Comparison of ENCODE assay signal across 8 cellular contexts in genomic region chr16:88685156-88686061, GRCh38. TPM values are rescaled to one million over a fixed set of nuclear protein-coding genes. Genes with fewer than 3 reads are reported as not detected.
A peak's percentile ranks its signal among the peaks of the same experiment; 100 is the strongest.
DNase-seq lines count a peak whose midpoint lies in the region; ATAC-seq and TF ChIP-seq lines count a peak whose summit lies in the region.

No MANE protein-coding gene starts in this region.

- peak overlapping the region; percentile 82 for H3K4me2 ChIP-seq in OCI-LY7 (ENCODE audit: low read length)

- H4K20me1 ChIP-seq in OCI-LY7 (ENCODE audit: insufficient read depth, low read length) = no peaks in the 10 kb centered on the region

- H3K4me3 ChIP-seq in OCI-LY7 (ENCODE audit: low read depth, low read length, poor library complexity, severe bottlenecking) = peak overlapping the region; percentile 77

- TF ChIP-seq CTCF in GM12872 (IDR thresholded peaks at IDR 0.05; ENCODE audit: insufficient read depth, low read depth, low read length) (peak; percentile 70), OCI-LY7 (conservative IDR thresholded peaks at IDR 0.05; ENCODE audit: low read length) (peak; percentile 96)

- H3K4me1 Mint-ChIP-seq in activated naive CD4-positive, alpha-beta T cell treated with anti-CD3 and anti-CD28 coated beads, Interleukin-2, amount 10 ng/mL, durations not matched to agents 7 days and 5 days = peaks cover 78% of the 10 kb centered on the region

- H3K79me2 ChIP-seq in OCI-LY7 (ENCODE audit: insufficient read depth, low read depth, low read length) = no peaks in the 10 kb centered on the region

- CTCF ChIA-PET in OCI-LY7 (lab: Charles Lee; ENCODE audit: unreplicated experiment) = interaction anchor here (1.2 kb wide), 1 partner anchor 21 kb away, joined by 3 read pairs; no protein-coding TSS in a partner anchor
- CTCF ChIA-PET in activated naive CD4-positive, alpha-beta T cell treated with anti-CD3 and anti-CD28 coated beads, Interleukin-2, amount 10 ng/mL, durations not matched to agents 7 days and 5 days (lab: Charles Lee) = interaction anchor here (0.7 to 1.6 kb wide), 5 partner anchors 15 to 115 kb away, joined by 3 to 5 read pairs (median 4); partner anchors contain the start of gene ZC3H18

- no peaks in the 10 kb centered on the region for H3K9me2 ChIP-seq in OCI-LY7 (ENCODE audit: insufficient read depth, low read length)

- H3K36me3 ChIP-seq in OCI-LY7 (ENCODE audit: insufficient read depth, low read length) = no peaks in the 10 kb centered on the region

- peaks cover 24% of the 10 kb centered on the region for H3K36me3 Mint-ChIP-seq in activated naive CD4-positive, alpha-beta T cell treated with anti-CD3 and anti-CD28 coated beads, Interleukin-2, amount 10 ng/mL, durations not matched to agents 7 days and 5 days

- peak overlapping the region; percentile 83 for H3K4me3 Mint-ChIP-seq in activated naive CD4-positive, alpha-beta T cell treated with anti-CD3 and anti-CD28 coated beads, Interleukin-2, amount 10 ng/mL, durations not matched to agents 7 days and 5 days

- peak; percentile 65 for DNase-seq in OCI-LY7 (ENCODE audit: low spot score)
- DNase-seq in activated naive CD4-positive, alpha-beta T cell treated with anti-CD3 and anti-CD28 coated beads, Interleukin-2, amount 10 ng/mL, durations not matched to agents 7 days and 5 days = peak; percentile 75
- peak; percentile 40 for DNase-seq in left ventricle myocardium superior
- DNase-seq in sciatic nerve (ENCODE audit: low spot score) = no peak
- no peak for DNase-seq in NCI-H146 treated with DMSO at 0.1 percent for 48 hours (lab: John Stamatoyannopoulos, UW; ENCODE audit: unreplicated experiment)

- no peaks in the 10 kb centered on the region for H3K9me3 Mint-ChIP-seq in activated naive CD4-positive, alpha-beta T cell treated with anti-CD3 and anti-CD28 coated beads, Interleukin-2, amount 10 ng/mL, durations not matched to agents 7 days and 5 days

- peak overlapping the region; percentile 0 for H3K27ac ChIP-seq in OCI-LY7 (ENCODE audit: low read depth, low read length, poor library complexity, severe bottlenecking)

- peaks cover 53% of the 10 kb centered on the region for H3K4me1 ChIP-seq in OCI-LY7 (ENCODE audit: insufficient read depth, low read length, poor library complexity, severe bottlenecking)

- POLR2A ChIA-PET in OCI-LY7 (lab: Charles Lee) = interaction anchor here (0.6 to 0.7 kb wide), 2 partner anchors 12 to 19 kb away, joined by 3 to 6 read pairs; no protein-coding TSS in a partner anchor

- no peaks in the 10 kb centered on the region for H3K9me3 ChIP-seq in OCI-LY7 (ENCODE audit: low read length)

- H3K27ac Mint-ChIP-seq in activated naive CD4-positive, alpha-beta T cell treated with anti-CD3 and anti-CD28 coated beads, Interleukin-2, amount 10 ng/mL, durations not matched to agents 7 days and 5 days = peak overlapping the region; percentile 77

- intact Hi-C loops in OCI-LY7 (cut with micrococcal nuclease; ENCODE audit: unreplicated experiment) = loop anchor here (1.0 kb wide), 2 partner anchors 13 to 34 kb away; partner anchors contain the start of gene CYBA
- intact Hi-C loops in left ventricle myocardium superior (cut with micrococcal nuclease) = no loop called here
- intact Hi-C loops in sciatic nerve (cut with DNase I) = no loop called here

- H3K27me3 Mint-ChIP-seq in activated naive CD4-positive, alpha-beta T cell treated with anti-CD3 and anti-CD28 coated beads, Interleukin-2, amount 10 ng/mL, durations not matched to agents 7 days and 5 days = peaks cover 13% of the 10 kb centered on the region

- peak overlapping the region; percentile 47; the same call in 1 of the 2 replicates for H2AFZ ChIP-seq in OCI-LY7 (ENCODE audit: low read length)

- ATAC-seq in left ventricle myocardium superior (peak; percentile 20), sciatic nerve (peak; percentile 17), HG02798 (IDR thresholded peaks at IDR 0.05; ENCODE audit: poor library complexity, unreplicated experiment) (no peak), GM21367 (IDR thresholded peaks at IDR 0.05; ENCODE audit: unreplicated experiment) (no peak)

- BruUV-seq in OCI-LY7 (replicated peaks; lab: Mats Ljungman, UMichigan) = no TSS peak

RNA-seq across cellular contexts. Expression of gene SNAI3, which starts 0.9 kb away (rescaled TPM):
- total RNA-seq in OCI-LY7 (2014; rRNA removed; shearing (Covaris generic)) = 2.4 and 3.1 TPM in 2 replicates
- total RNA-seq in OCI-LY7 (2022) (1.6 and 3.3 TPM in 2 replicates), left ventricle myocardium superior (3.8 TPM), sciatic nerve (0.53 TPM)

RNA-seq across cellular contexts. Expression of gene RNF166, which starts 20.8 kb away (rescaled TPM):
- total RNA-seq in OCI-LY7 (2014; rRNA removed; shearing (Covaris generic)) = 39.2 and 52.4 TPM in 2 replicates
- total RNA-seq in OCI-LY7 (2022) (40.3 and 56.2 TPM in 2 replicates), left ventricle myocardium superior (16.2 TPM), sciatic nerve (28.6 TPM)

RNA-seq across cellular contexts. Expression of gene CTU2, which starts 20.9 kb away (rescaled TPM):
- 18.5 and 21.9 TPM in 2 replicates for total RNA-seq in OCI-LY7 (2014; rRNA removed; shearing (Covaris generic))
- total RNA-seq in OCI-LY7 (2022) (23.3 and 24.4 TPM in 2 replicates), left ventricle myocardium superior (22.7 TPM), sciatic nerve (20.6 TPM)

RNA-seq across cellular contexts. Expression of gene MVD, which starts 22.5 kb away (rescaled TPM):
- 65.6 and 74.4 TPM in 2 replicates for total RNA-seq in OCI-LY7 (2014; rRNA removed; shearing (Covaris generic))
- total RNA-seq in OCI-LY7 (2022) (136 and 158 TPM in 2 replicates), left ventricle myocardium superior (23.9 TPM), sciatic nerve (64.4 TPM)

RNA-seq across cellular contexts. Expression of gene CYBA, which starts 34.6 kb away (rescaled TPM):
- total RNA-seq in OCI-LY7 (2014; rRNA removed; shearing (Covaris generic)) = 601 and 647 TPM in 2 replicates
- total RNA-seq in OCI-LY7 (2022) (315 and 359 TPM in 2 replicates), left ventricle myocardium superior (48.6 TPM), sciatic nerve (87.4 TPM)

Comparison
In these comparisons a context has a peak if more than half of its experiments do, and no peak if none do; other contexts are left out.
1. DNase-seq: peak in OCI-LY7 (single experiment), activated naive CD4-positive, alpha-beta T cell treated with anti-CD3 and anti-CD28 coated beads, Interleukin-2, amount 10 ng/mL, durations not matched to agents 7 days and 5 days (single experiment) and left ventricle myocardium superior (single experiment); none in sciatic nerve (single experiment) and NCI-H146 treated with DMSO at 0.1 percent for 48 hours (single experiment).
2. ATAC-seq: peak in left ventricle myocardium superior (single experiment) and sciatic nerve (single experiment); none in HG02798 (single experiment) and GM21367 (single experiment).